Comparison of ENCODE assay signal across 8 cellular contexts in the genomic region with DNA sequence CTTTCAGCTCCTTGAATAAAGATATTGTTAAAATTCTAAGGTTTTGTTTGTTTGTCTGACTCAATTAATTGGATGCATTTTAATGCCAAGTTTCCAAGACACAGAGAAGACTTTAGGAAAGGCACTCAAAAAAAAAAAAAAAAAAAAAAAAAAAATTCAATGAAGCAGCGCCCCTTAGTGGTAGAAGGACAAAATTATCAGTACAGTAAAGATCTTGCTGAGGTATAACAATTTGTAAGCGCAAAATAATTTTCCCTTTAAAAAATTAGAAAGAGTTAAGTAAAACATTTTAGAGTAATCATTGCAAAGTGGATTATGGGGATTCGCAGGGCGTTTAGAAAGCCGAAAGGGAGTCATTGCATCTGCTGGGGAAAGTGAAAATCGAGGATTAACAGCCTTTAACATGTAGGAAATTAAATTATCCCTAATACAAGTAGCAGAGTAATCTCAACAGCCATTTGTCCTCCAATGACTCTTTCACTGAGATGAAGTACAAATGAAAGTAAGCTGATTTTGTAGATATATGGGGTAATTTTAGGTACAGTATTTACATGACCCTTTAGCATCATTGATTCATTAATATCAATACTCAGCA. TPM values are rescaled to one million over a fixed set of nuclear protein-coding genes. Genes with fewer than 3 reads are reported as not detected.
A peak's percentile ranks its signal among the peaks of the same experiment; 100 is the strongest.
DNase-seq lines count a peak whose midpoint lies in the region; ATAC-seq and TF ChIP-seq lines count a peak whose summit lies in the region.

No MANE protein-coding gene starts in this region.

- no peak for TF ChIP-seq POLR2A in adrenal gland (IDR thresholded peaks at IDR 0.05)

- no peaks in the 10 kb centered on the region for H3K27me3 ChIP-seq in adrenal gland

- H3K4me3 ChIP-seq in adrenal gland, result no peak overlapping the region

- ATAC-seq in HG02981 (IDR thresholded peaks at IDR 0.05; ENCODE audit: unreplicated experiment) (no peak), GM21515 (IDR thresholded peaks at IDR 0.05; ENCODE audit: unreplicated experiment) (no peak), GM21526 (IDR thresholded peaks at IDR 0.05; ENCODE audit: low FRiP score, unreplicated experiment) (no peak)

- H3K4me1 ChIP-seq in adrenal gland (replicated peaks in 1 of 2), result peaks cover 3 to 5% of the 10 kb centered on the region in 2 donors

- DNase-seq in G401 (ENCODE audit: low spot score) (peak; percentile 68), M059J (ENCODE audit: low read depth) (peak; percentile 41), adrenal gland (no peak), left kidney (ENCODE audit: low read depth, low spot score) (peak; percentile 62), activated T-cell treated with anti-CD3 and anti-CD28 coated beads for 4 hours (no peak)

- H3K9me3 ChIP-seq in adrenal gland (replicated peaks in 1 of 3), result no peaks in the 10 kb centered on the region

- in situ Hi-C loops in G401 (cut with HindIII; ENCODE audit: low sequenced_read_pairs), result no loop called here

- no peak overlapping the region for H3K27ac ChIP-seq in adrenal gland

- TF ChIP-seq CTCF in adrenal gland (IDR thresholded peaks at IDR 0.05), result peak; percentile 23 to 72 (median 58)

- WGBS in adrenal gland, 4 donors, result 9 to 13% (median 10%) methylated on average over 6 of the region's 6 CpGs

- no peaks in the 10 kb centered on the region for H3K36me3 ChIP-seq in adrenal gland (replicated peaks in 1 of 2)

- intact Hi-C loops in adrenal gland (cut with DNase I), result loop anchor here in 1 of 2 donors (2.0 to 10.0 kb wide), 2 partner anchors 35 to 303 kb away; a partner anchor contains a TSS

RNA-seq across cellular contexts. Expression of a gene that starts 5.8 kb away (rescaled TPM):
- 22.0 and 57.8 TPM in 2 replicates for total RNA-seq in G401 (2014; rRNA removed; shearing (Covaris generic))
- total RNA-seq in M059J (2014; rRNA removed; shearing (Covaris generic)), result 9.9 and 11.4 TPM in 2 replicates
- total RNA-seq in adrenal gland, result 10 to 100 TPM; 31.9 to 52.8 (median 39.9) TPM
- polyA plus RNA-seq in adrenal gland, result 10 to 100 TPM; 11.3 to 47.8 (median 14.9) TPM

RNA-seq across cellular contexts. Expression of a gene that starts 34.0 kb away (rescaled TPM):
- 1.9 and 2.4 TPM in 2 replicates for total RNA-seq in G401 (2014; rRNA removed; shearing (Covaris generic))
- total RNA-seq in M059J (2014; rRNA removed; shearing (Covaris generic)), result 0.02 TPM in 1 of 2 replicates, not detected in the other
- total RNA-seq in adrenal gland, result under 1 TPM in 5 of 8 donors, not detected in 3; 0.07 to 0.98 (median 0.19) TPM
- under 1 TPM in 2 of 3 donors, not detected in 1; 0.04 to 0.13 TPM for polyA plus RNA-seq in adrenal gland

Comparison
In these comparisons a context has a peak if more than half of its experiments do, and no peak if none do; other contexts are left out.
1. DNase-seq: peak in G401 (single experiment), M059J (single experiment) and left kidney (single experiment); none in adrenal gland (0 of 7) and activated T-cell treated with anti-CD3 and anti-CD28 coated beads for 4 hours (single experiment).